ENCODE assay signal across 8 cellular contexts in the genomic region with DNA sequence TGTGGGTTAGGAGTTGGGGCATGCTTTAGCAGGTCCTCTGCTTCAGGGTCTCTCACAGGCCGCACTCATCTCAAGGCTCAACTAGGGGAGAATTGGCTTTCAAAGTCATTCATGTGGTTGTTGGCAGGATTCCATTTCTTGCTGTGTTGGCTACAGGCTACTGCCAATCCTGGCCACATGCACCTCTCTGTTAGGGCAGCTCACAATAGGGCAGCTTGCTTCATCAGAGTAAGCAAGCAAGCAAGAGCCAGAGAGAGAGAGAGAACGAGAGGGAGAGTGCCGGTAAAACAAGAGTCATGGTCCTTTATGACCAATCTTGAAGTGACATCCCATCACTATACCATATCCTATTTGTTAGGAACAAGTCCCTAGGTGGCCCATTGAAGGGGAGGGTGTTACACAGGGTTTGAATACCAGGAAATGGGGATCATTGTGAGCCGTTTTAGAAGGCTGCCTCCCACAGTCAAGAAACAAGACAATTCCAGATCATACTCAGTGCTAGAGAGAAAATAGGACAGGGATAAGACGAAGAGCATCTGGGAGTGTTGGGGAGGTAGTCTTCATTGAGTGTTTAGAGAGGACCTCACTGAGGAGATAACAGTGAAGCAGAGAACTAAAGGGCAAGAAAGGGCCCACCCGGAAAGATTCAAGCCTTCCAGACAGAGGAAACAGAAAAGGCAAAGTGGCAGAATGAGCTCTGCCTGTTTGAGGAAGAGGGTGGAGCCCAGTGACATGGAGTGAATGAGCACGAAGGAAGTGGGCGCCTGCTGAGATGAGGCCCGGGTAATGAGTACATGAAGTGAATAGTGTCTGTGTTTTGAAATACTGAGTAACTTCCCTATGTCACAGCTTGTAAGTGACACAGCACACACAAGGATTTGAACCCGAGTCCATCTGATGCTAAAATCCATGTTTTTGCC. TPM values are rescaled to one million over a fixed set of nuclear protein-coding genes. Genes with fewer than 3 reads are reported as not detected.
DNase-seq lines count a peak whose midpoint lies in the region; ATAC-seq and TF ChIP-seq lines count a peak whose summit lies in the region.

No MANE protein-coding gene starts in this region.

- no peaks in the 10 kb centered on the region for H3K79me2 ChIP-seq in DND-41 (ENCODE audit: insufficient read depth, low read length)

- H3K36me3 Mint-ChIP-seq in activated naive CD8-positive, alpha-beta T cell treated with anti-CD3 and anti-CD28 coated beads, Interleukin-2, amount 10 ng/mL, durations not matched to agents 7 days and 5 days: no peaks in the 10 kb centered on the region

- H3K36me3 ChIP-seq in DND-41 (ENCODE audit: insufficient read depth, low read length): no peaks in the 10 kb centered on the region
- H3K36me3 ChIP-seq in lower lobe of right lung: no peaks in the 10 kb centered on the region

- no peak overlapping the region for H3K4me2 ChIP-seq in DND-41 (ENCODE audit: insufficient read depth, low read length)

- peaks cover 2% of the 10 kb centered on the region for H3K27me3 Mint-ChIP-seq in activated naive CD8-positive, alpha-beta T cell treated with anti-CD3 and anti-CD28 coated beads, Interleukin-2, amount 10 ng/mL, durations not matched to agents 7 days and 5 days

- H3K27ac Mint-ChIP-seq in activated naive CD8-positive, alpha-beta T cell treated with anti-CD3 and anti-CD28 coated beads, Interleukin-2, amount 10 ng/mL, durations not matched to agents 7 days and 5 days: peak overlapping the region; percentile 86

- intact Hi-C loops in lower lobe of right lung (cut with DNase I): no loop called here

- no peaks in the 10 kb centered on the region for H4K20me1 ChIP-seq in DND-41 (ENCODE audit: insufficient read depth, low read length)

- H3K4me1 ChIP-seq in DND-41 (ENCODE audit: insufficient read depth, low read length): peaks cover 23% of the 10 kb centered on the region
- H3K4me1 ChIP-seq in lower lobe of right lung: peaks cover 32% of the 10 kb centered on the region

- H3K4me3 Mint-ChIP-seq in activated naive CD8-positive, alpha-beta T cell treated with anti-CD3 and anti-CD28 coated beads, Interleukin-2, amount 10 ng/mL, durations not matched to agents 7 days and 5 days: peak overlapping the region; percentile 53

- DNase-seq in DND-41 (peak; percentile 68), SIG-M5 treated with dmso at 0.1 percent for 504 hours (lab: John Stamatoyannopoulos, UW; ENCODE audit: unreplicated experiment) (peak; percentile 97), lower lobe of right lung (peak; percentile 87), NCI-H1694 treated with DMSO at 0.1 percent for 48 hours (lab: John Stamatoyannopoulos, UW) (no peak)
- DNase-seq in activated naive CD8-positive, alpha-beta T cell treated with anti-CD3 and anti-CD28 coated beads, Interleukin-2, amount 10 ng/mL, durations not matched to agents 7 days and 5 days: peak; percentile 38
- DNase-seq in stimulated activated naive CD4-positive, alpha-beta T cell (lab: John Stamatoyannopoulos, UW): peak in 5 of 6 experiments; percentile 1 to 66 (median 48)

- H3K4me1 Mint-ChIP-seq in activated naive CD8-positive, alpha-beta T cell treated with anti-CD3 and anti-CD28 coated beads, Interleukin-2, amount 10 ng/mL, durations not matched to agents 7 days and 5 days: peaks cover 24% of the 10 kb centered on the region

- POLR2A ChIA-PET in activated naive CD8-positive, alpha-beta T cell treated with anti-CD3 and anti-CD28 coated beads, Interleukin-2, amount 10 ng/mL, durations not matched to agents 7 days and 5 days (lab: Charles Lee): interaction anchor here (1.0 to 1.3 kb wide), 2 partner anchors 8 to 186 kb away, joined by 3 read pairs; no protein-coding TSS in a partner anchor

- peaks cover 2% of the 10 kb centered on the region for H3K9me3 Mint-ChIP-seq in activated naive CD8-positive, alpha-beta T cell treated with anti-CD3 and anti-CD28 coated beads, Interleukin-2, amount 10 ng/mL, durations not matched to agents 7 days and 5 days

- ATAC-seq in DND-41 (ENCODE audit: insufficient read depth, low read depth) (peak; percentile 92), lower lobe of right lung (peak; percentile 77 to 91), GM18505 (IDR thresholded peaks at IDR 0.05; ENCODE audit: unreplicated experiment) (no peak), GM21447 (IDR thresholded peaks at IDR 0.05; ENCODE audit: unreplicated experiment) (no peak)
- peak; percentile 99 for ATAC-seq in activated naive CD8-positive, alpha-beta T cell treated with anti-CD3 and anti-CD28 coated beads, Interleukin-2, amount 10 ng/mL, durations not matched to agents 7 days and 5 days (ENCODE audit: low read depth)

- H3K27ac ChIP-seq in DND-41 (ENCODE audit: low read length) (peak overlapping the region; percentile 58), lower lobe of right lung (peak overlapping the region; percentile 78)

- H3K9me3 ChIP-seq in DND-41 (ENCODE audit: insufficient read depth, low read length, severe bottlenecking) (no peaks in the 10 kb centered on the region), lower lobe of right lung (no peaks in the 10 kb centered on the region)

- TF ChIP-seq POLR2A in GM18505 (IDR thresholded peaks at IDR 0.05; ENCODE audit: borderline replicate concordance, extremely low read depth, insufficient read depth, insufficient read length): no peak

- no peak overlapping the region for H3K9ac ChIP-seq in DND-41 (ENCODE audit: low read depth, low read length)

- no peaks in the 10 kb centered on the region for H3K27me3 ChIP-seq in DND-41 (ENCODE audit: insufficient read depth, low read length, poor library complexity)
- H3K27me3 ChIP-seq in lower lobe of right lung (ENCODE audit: low read depth): no peaks in the 10 kb centered on the region

- H3K4me3 ChIP-seq in DND-41 (ENCODE audit: low read depth in 1 of 2, low read length in 2 of 2): no peak overlapping the region
- H3K4me3 ChIP-seq in lower lobe of right lung: no peak overlapping the region

- TF ChIP-seq CTCF in DND-41 (IDR thresholded peaks at IDR 0.05; ENCODE audit: borderline replicate concordance, extremely low read depth, low read length, poor library complexity, severe bottlenecking) (no peak), lower lobe of right lung (IDR thresholded peaks at IDR 0.05) (no peak)

- H2AFZ ChIP-seq in DND-41 (ENCODE audit: low read depth, low read length): peak overlapping the region; percentile 67

RNA-seq across cellular contexts. Expression of gene TLR2, which starts 32.8 kb away (rescaled TPM):
- total RNA-seq in activated naive CD8-positive, alpha-beta T cell treated with anti-CD3 and anti-CD28 coated beads, Interleukin-2, amount 10 ng/mL, durations not matched to agents 7 days and 5 days: 1 to 10 TPM in 1 of 2 experiments, under 1 TPM in 1; 0.89 to 1.9 TPM
- 102 TPM for total RNA-seq in lower lobe of right lung

Comparison
In these comparisons a context has a peak if more than half of its experiments do, and no peak if none do; other contexts are left out.
1. ATAC-seq: peak in DND-41 (single experiment), activated naive CD8-positive, alpha-beta T cell treated with anti-CD3 and anti-CD28 coated beads, Interleukin-2, amount 10 ng/mL, durations not matched to agents 7 days and 5 days (single experiment) and lower lobe of right lung (2 of 2); none in GM18505 (single experiment) and GM21447 (single experiment).
2. RNA of gene TLR2, which starts 32.8 kb away (total RNA-seq): 102 TPM in lower lobe of right lung (single experiment); 0.89 to 1.9 TPM in activated naive CD8-positive, alpha-beta T cell treated with anti-CD3 and anti-CD28 coated beads, Interleukin-2, amount 10 ng/mL, durations not matched to agents 7 days and 5 days; every median in the first group is over 10 times any median in the second.